Comparison of ENCODE assay signal across 10 cellular contexts in genomic region chr4:169723207-169723606, GRCh38. TPM values are rescaled to one million over a fixed set of nuclear protein-coding genes. Genes with fewer than 3 reads are reported as not detected.
DNase-seq lines count a peak whose midpoint lies in the region; ATAC-seq and TF ChIP-seq lines count a peak whose summit lies in the region.
"Had no signal": no experiment of that assay in that cellular context is flagged by ENCODE, and none has a peak within 500 bp of the region (broad histone marks: within the 10 kb centered on the region; RNA-seq: fewer than 3 reads in every experiment).

No MANE protein-coding gene starts in this region.

- H2AK5ac ChIP-seq in IMR-90 (ENCODE audit: low read depth, low read length), result no peak overlapping the region

- peak; percentile 20 for DNase-seq in COLO829 (ENCODE audit: low spot score)
- no peak for DNase-seq in IMR-90
- DNase-seq in adipocyte (ENCODE audit: low read depth), result peak; percentile 8
- DNase-seq in kidney epithelial cell (ENCODE audit: low read depth), result no peak
- no peak for DNase-seq in activated effector memory CD4-positive, alpha-beta T cell treated with anti-CD3 and anti-CD28 coated beads, Interleukin-2, amount 50 U/mL, for 16 hours
- no peak for DNase-seq in AG20443 (ENCODE audit: low spot score)
- DNase-seq in HK-2 (ENCODE audit: unreplicated experiment), result no peak
- DNase-seq: activated naive CD8-positive, alpha-beta T cell treated with anti-CD3 and anti-CD28 coated beads, Interleukin-2, amount 50 U/mL, for 24 hours had no signal

- BruUV-seq in IMR-90 (replicated peaks; lab: Mats Ljungman, UMichigan), result no TSS peak

- no peaks in the 10 kb centered on the region for H4K20me1 ChIP-seq in IMR-90 (ENCODE audit: insufficient read depth, low read length)

- no peak overlapping the region for H3K4ac ChIP-seq in IMR-90 (ENCODE audit: low read depth, low read length)

- intact Hi-C loops in IMR-90 (cut with micrococcal nuclease), result no loop called here

- no peaks in the 10 kb centered on the region for H3K79me1 ChIP-seq in IMR-90 (ENCODE audit: low read depth in 1 of 2, low read length in 2 of 2)

- H3K4me1 ChIP-seq in IMR-90 (ENCODE audit: control insufficient read depth, insufficient read depth, low read length) (peaks cover 5% of the 10 kb centered on the region; the same call in 1 of the 2 replicates), adipocyte (ENCODE audit: control insufficient read depth, insufficient read depth, low read length) (peaks cover 10% of the 10 kb centered on the region)

- WGBS in IMR-90 (ENCODE audit: extremely low coverage in 2 of 2, insufficient read length in 1 of 2), 2 experiments, result no CpG with 5 or more reads among the region's 6 CpGs

- CTCF ChIA-PET in IMR-90 (lab: Yijun Ruan, JAX), result interaction anchor here (0.7 kb wide), 1 partner anchor 109 kb away, joined by 3 read pairs; no protein-coding TSS in a partner anchor

- no peak overlapping the region for H4K91ac ChIP-seq in IMR-90 (ENCODE audit: insufficient read depth, low read depth, low read length)

- no peaks in the 10 kb centered on the region for H3K9me3 ChIP-seq in IMR-90 (ENCODE audit: control insufficient read depth, insufficient read depth, low read length)
- no peaks in the 10 kb centered on the region for H3K9me3 ChIP-seq in adipocyte (ENCODE audit: control insufficient read depth, low read length)

- no peak overlapping the region for H3K14ac ChIP-seq in IMR-90 (replicated peaks; ENCODE audit: low read depth, low read length)

- POLR2A ChIA-PET in IMR-90 (lab: Charles Lee; ENCODE audit: unreplicated experiment), result no interaction called here

- no peak for TF ChIP-seq RAD21 in IMR-90 (IDR thresholded peaks at IDR 0.05; ENCODE audit: low read length)

- H4K5ac ChIP-seq in IMR-90 (ENCODE audit: low read depth, low read length), result no peak overlapping the region

- H2BK15ac ChIP-seq in IMR-90 (ENCODE audit: low read depth, low read length), result no peak overlapping the region

- no peak overlapping the region for H2AK9ac ChIP-seq in IMR-90 (replicated peaks; ENCODE audit: low read depth, low read length, poor library complexity)

- no peak overlapping the region for H3K23ac ChIP-seq in IMR-90 (ENCODE audit: low read depth, low read length)

- no peak overlapping the region for H2BK5ac ChIP-seq in IMR-90 (ENCODE audit: low read depth, low read length, poor library complexity, severe bottlenecking)

- H3K9me1 ChIP-seq in IMR-90 (ENCODE audit: insufficient read depth, low read length), result no peaks in the 10 kb centered on the region; the same call in 1 of the 2 replicates

- H3K36me3 ChIP-seq in IMR-90 (ENCODE audit: control insufficient read depth, insufficient read depth, low read length) (peaks cover 4% of the 10 kb centered on the region), adipocyte (ENCODE audit: control insufficient read depth, insufficient read depth, low read length, severe bottlenecking) (peaks cover 6% of the 10 kb centered on the region), kidney epithelial cell (ENCODE audit: control insufficient read depth, insufficient read depth, low read length) (no peaks in the 10 kb centered on the region)

- ATAC-seq in IMR-90 (ENCODE audit: low read depth) (no peak), GM19467 (IDR thresholded peaks at IDR 0.05; ENCODE audit: unreplicated experiment) (no peak)
- ATAC-seq: activated naive CD8-positive, alpha-beta T cell treated with anti-CD3 and anti-CD28 coated beads, Interleukin-2, amount 50 U/mL, for 24 hours; naive thymus-derived CD8-positive, alpha-beta T cell had no signal

- no peak for TF ChIP-seq POLR2A in IMR-90 (IDR thresholded peaks at IDR 0.05; ENCODE audit: low read depth, low read length)

- H3K4me2 ChIP-seq in IMR-90 (ENCODE audit: low read depth, low read length), result no peak overlapping the region

- H2BK20ac ChIP-seq in IMR-90 (ENCODE audit: low read depth, low read length), result no peak overlapping the region

- in situ Hi-C loops in IMR-90 (cut with MboI; ENCODE audit: low sequenced_read_pairs), result no loop called here

- no peak overlapping the region for H2BK120ac ChIP-seq in IMR-90 (ENCODE audit: low read depth, low read length)

- H3K18ac ChIP-seq in IMR-90 (ENCODE audit: low read depth, low read length), result no peak overlapping the region

- H3K4me3 ChIP-seq in IMR-90 (ENCODE audit: insufficient read depth, low read depth, low read length) (no peak overlapping the region), adipocyte (ENCODE audit: low read length) (no peak overlapping the region), kidney epithelial cell (ENCODE audit: low read depth, low read length) (no peak overlapping the region)

- no peak overlapping the region for H2AFZ ChIP-seq in IMR-90 (replicated peaks; ENCODE audit: low read length, poor library complexity)

- TF ChIP-seq CTCF in IMR-90 (conservative IDR thresholded peaks at IDR 0.05; ENCODE audit: low read depth, low read length) (0 out of 2 replicates have a peak, but pooled peaks have one; percentile 15), kidney epithelial cell (IDR thresholded peaks at IDR 0.05; ENCODE audit: insufficient read depth, low read length, poor library complexity, severe bottlenecking) (peak; percentile 20)

- no peak overlapping the region for H3K27ac ChIP-seq in IMR-90 (ENCODE audit: insufficient read depth, low read length)

- no peak overlapping the region for H3K9ac ChIP-seq in IMR-90 (ENCODE audit: low read depth, low read length)
- no peak overlapping the region for H3K9ac ChIP-seq in adipocyte (ENCODE audit: low read length)

- dilution Hi-C loops in IMR-90 (cut with HindIII; ENCODE audit: low sequenced_read_pairs, unreplicated experiment), result no loop called here

- no peaks in the 10 kb centered on the region for H3K27me3 ChIP-seq in IMR-90 (ENCODE audit: control insufficient read depth, insufficient read depth, low read length)
- no peaks in the 10 kb centered on the region for H3K27me3 ChIP-seq in adipocyte (replicated peaks; ENCODE audit: control insufficient read depth, insufficient read depth, low read length)
- H3K27me3 ChIP-seq in kidney epithelial cell (ENCODE audit: control insufficient read depth, insufficient read depth, low read length), result no peaks in the 10 kb centered on the region

- no peak overlapping the region for H4K8ac ChIP-seq in IMR-90 (ENCODE audit: low read depth in 2 of 2, low read length in 2 of 2)

- H3K56ac ChIP-seq in IMR-90 (ENCODE audit: extremely low read depth, insufficient read depth, low read length), result no peak overlapping the region

TF ChIP-seq in IMR-90, 13 proteins besides CTCF, POLR2A, EP300 and RAD21:
- no peak for TF ChIP-seq CHD1 (IDR thresholded peaks at IDR 0.05; ENCODE audit: low read depth, low read length)
- TF ChIP-seq RFX5 (IDR thresholded peaks at IDR 0.05; ENCODE audit: low read depth, low read length), result no peak
- TF ChIP-seq MAFK (IDR thresholded peaks at IDR 0.05; ENCODE audit: low read depth, low read length), result no peak
- no peak for TF ChIP-seq NFE2L2 (IDR thresholded peaks at IDR 0.05; ENCODE audit: low read depth, low read length)
- no peak for TF ChIP-seq MXI1 (IDR thresholded peaks at IDR 0.05; ENCODE audit: borderline replicate concordance, low read depth, low read length)
- TF ChIP-seq FOS (IDR thresholded peaks at IDR 0.05; ENCODE audit: low read depth, low read length), result no peak
- no peak for TF ChIP-seq SMC3 (IDR thresholded peaks at IDR 0.05; ENCODE audit: low read depth, low read length)
- no peak for TF ChIP-seq MAZ (IDR thresholded peaks at IDR 0.05; ENCODE audit: borderline replicate concordance, low read depth, low read length)
- TF ChIP-seq, protein P1, sequence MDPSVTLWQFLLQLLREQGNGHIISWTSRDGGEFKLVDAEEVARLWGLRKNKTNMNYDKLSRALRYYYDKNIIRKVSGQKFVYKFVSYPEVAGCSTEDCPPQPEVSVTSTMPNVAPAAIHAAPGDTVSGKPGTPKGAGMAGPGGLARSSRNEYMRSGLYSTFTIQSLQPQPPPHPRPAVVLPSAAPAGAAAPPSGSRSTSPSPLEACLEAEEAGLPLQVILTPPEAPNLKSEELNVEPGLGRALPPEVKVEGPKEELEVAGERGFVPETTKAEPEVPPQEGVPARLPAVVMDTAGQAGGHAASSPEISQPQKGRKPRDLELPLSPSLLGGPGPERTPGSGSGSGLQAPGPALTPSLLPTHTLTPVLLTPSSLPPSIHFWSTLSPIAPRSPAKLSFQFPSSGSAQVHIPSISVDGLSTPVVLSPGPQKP (IDR thresholded peaks at IDR 0.05; ENCODE audit: borderline replicate concordance, low read depth, low read length), result no peak
- TF ChIP-seq, protein P2, sequence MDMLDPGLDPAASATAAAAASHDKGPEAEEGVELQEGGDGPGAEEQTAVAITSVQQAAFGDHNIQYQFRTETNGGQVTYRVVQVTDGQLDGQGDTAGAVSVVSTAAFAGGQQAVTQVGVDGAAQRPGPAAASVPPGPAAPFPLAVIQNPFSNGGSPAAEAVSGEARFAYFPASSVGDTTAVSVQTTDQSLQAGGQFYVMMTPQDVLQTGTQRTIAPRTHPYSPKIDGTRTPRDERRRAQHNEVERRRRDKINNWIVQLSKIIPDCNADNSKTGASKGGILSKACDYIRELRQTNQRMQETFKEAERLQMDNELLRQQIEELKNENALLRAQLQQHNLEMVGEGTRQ (IDR thresholded peaks at IDR 0.05; ENCODE audit: low read depth, low read length), result no peak
- no peak for TF ChIP-seq CEBPB (IDR thresholded peaks at IDR 0.05; ENCODE audit: low read depth, low read length)
- TF ChIP-seq BHLHE40 (IDR thresholded peaks at IDR 0.05; ENCODE audit: low read depth, low read length), result no peak
- TF ChIP-seq RCOR1 (IDR thresholded peaks at IDR 0.05; ENCODE audit: insufficient replicate concordance, low read length), result no peak

RNA-seq across cellular contexts. Expression of gene HPF1, which starts 34.5 kb away (rescaled TPM):
- total RNA-seq in IMR-90 (2012; rRNA removed), result 15.2 and 27.5 TPM in 2 replicates
- polyA plus RNA-seq in IMR-90 (2012; rRNA removed), result 19.1 and 24.9 TPM in 2 replicates
- polyA plus RNA-seq in IMR-90 (2012; cell fraction: cytosol; rRNA removed), result 3.7 and 8.2 TPM in 2 replicates
- polyA plus RNA-seq in IMR-90 (2012; cell fraction: nucleus; rRNA removed; ENCODE audit: low replicate concordance), result 1.6 and 10.0 TPM in 2 replicates
- total RNA-seq in kidney epithelial cell, result 35.2 and 36.1 TPM in 2 replicates

Comparison
In these comparisons a context has a peak if more than half of its experiments do, and no peak if none do; other contexts are left out.
1. DNase-seq: peak in COLO829 (single experiment) and adipocyte (single experiment); none in IMR-90 (single experiment), kidney epithelial cell (single experiment), activated effector memory CD4-positive, alpha-beta T cell treated with anti-CD3 and anti-CD28 coated beads, Interleukin-2, amount 50 U/mL, for 16 hours (single experiment), AG20443 (single experiment) and HK-2 (single experiment).